30 cellular contexts compared by ENCODE assay signal in the genomic region with DNA sequence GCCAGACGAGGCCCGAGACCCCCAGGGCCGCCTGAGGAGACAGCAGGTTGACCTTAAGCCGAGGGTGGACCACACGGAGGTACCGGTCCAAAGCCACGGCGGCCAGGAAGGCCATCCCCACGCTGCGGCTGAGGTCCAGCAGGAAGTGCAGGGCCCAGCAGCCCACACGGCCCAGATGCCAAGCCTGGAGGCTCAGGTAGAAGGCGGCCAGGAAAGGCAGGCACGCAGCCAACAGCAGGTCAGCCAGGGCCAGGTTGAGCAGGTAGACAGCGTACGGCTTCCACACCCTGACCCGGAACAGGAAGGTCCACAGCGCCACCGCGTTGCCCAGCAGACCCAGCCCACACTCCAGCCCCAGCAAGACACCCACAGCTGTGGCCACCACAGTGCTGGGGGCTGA. TPM values are rescaled to one million over a fixed set of nuclear protein-coding genes. Genes with fewer than 3 reads are reported as not detected.
A peak's percentile ranks its signal among the peaks of the same experiment; 100 is the strongest.
DNase-seq lines count a peak whose midpoint lies in the region; ATAC-seq, FAIRE-seq and TF ChIP-seq lines count a peak whose summit lies in the region.
"Had no signal": no experiment of that assay in that cellular context is flagged by ENCODE, and none has a peak within 500 bp of the region (broad histone marks: within the 10 kb centered on the region; RNA-seq: fewer than 3 reads in every experiment).

No MANE protein-coding gene starts in this region.

- H3K9ac ChIP-seq in H1 (replicated peaks in 1 of 4; ENCODE audit: extremely low read depth in 1 of 4, low read depth in 3 of 4, low read length in 3 of 4) (no peak overlapping the region), trophoblast cell (ENCODE audit: low read length) (no peak overlapping the region)
- H3K9ac ChIP-seq: GM23248 had no signal

- CTCF ChIA-PET in OCI-LY7 (lab: Charles Lee; ENCODE audit: unreplicated experiment), result no interaction called here
- CTCF ChIA-PET in H1 (lab: Charles Lee; ENCODE audit: partially characterized antibody), result no interaction called here

- POLR2A ChIA-PET in OCI-LY7 (lab: Charles Lee), result no interaction called here
- POLR2A ChIA-PET in H1 (lab: Charles Lee; ENCODE audit: partially characterized antibody), result no interaction called here

- H3K18ac ChIP-seq in H1 (ENCODE audit: extremely low read depth, low read length), result no peak overlapping the region
- H3K18ac ChIP-seq in trophoblast cell (ENCODE audit: low read length), result no peak overlapping the region

- H3K4me3 ChIP-seq in DOHH2 (ENCODE audit: low read length) (no peak overlapping the region), OCI-LY7 (ENCODE audit: low read depth, low read length, poor library complexity, severe bottlenecking) (no peak overlapping the region), H1 (ENCODE audit: extremely low read depth in 1 of 4, insufficient read depth in 2 of 4, low read depth in 3 of 4, low read length in 4 of 4) (no peak overlapping the region), trophoblast cell (ENCODE audit: low read depth, low read length) (no peak overlapping the region)
- H3K4me3 ChIP-seq: GM23248, MG63, SK-N-MC had no signal

- intact Hi-C loops in OCI-LY7 (cut with micrococcal nuclease; ENCODE audit: unreplicated experiment) (no loop called here), Right ventricle myocardium superior (cut with DNase I) (no loop called here)

- peaks cover 39% of the 10 kb centered on the region for H3K4me1 Mint-ChIP-seq in stimulated activated memory B cell treated with anti-CD40 and anti-IgM and Interleukin-4, amounts not matched to agents 10 μg/mL and 1 μg/mL and 100 μg/mL, for 72 hours

- H3K27ac ChIP-seq in DOHH2 (ENCODE audit: low read depth, low read length) (no peak overlapping the region), OCI-LY7 (ENCODE audit: low read depth, low read length, poor library complexity, severe bottlenecking) (no peak overlapping the region), H1 (ENCODE audit: low read depth, low read length) (no peak overlapping the region), trophoblast cell (ENCODE audit: low read depth, low read length) (no peak overlapping the region)
- H3K27ac ChIP-seq: GM23248, SK-N-MC had no signal

- no TSS peak for BruUV-seq in OCI-LY7 (replicated peaks; lab: Mats Ljungman, UMichigan)

- H2AK5ac ChIP-seq in H1 (ENCODE audit: low read depth, low read length) (peak overlapping the region; percentile 89; the same call in 1 of the 2 replicates), trophoblast cell (ENCODE audit: low read length) (no peak overlapping the region)

- TF ChIP-seq POLR2A in H1 (IDR thresholded peaks at IDR 0.05; ENCODE audit: control extremely low read depth in 1 of 2, low read depth in 2 of 2, low read length in 2 of 2), result no peak

- H4K91ac ChIP-seq in H1 (replicated peaks; ENCODE audit: insufficient read length, low read length) (peak overlapping the region; percentile 79), trophoblast cell (ENCODE audit: low read depth, low read length) (no peak overlapping the region)

- ATAC-seq in stimulated activated memory B cell treated with anti-CD40 and anti-IgM and Interleukin-4, amounts not matched to agents 10 μg/mL and 1 μg/mL and 100 μg/mL, for 72 hours, result no peak
- ATAC-seq in Right ventricle myocardium superior (ENCODE audit: poor library complexity), result no peak
- ATAC-seq: HCT116, PC-3 had no signal

- H3K23ac ChIP-seq in H1 (ENCODE audit: insufficient read length), result no peak overlapping the region
- H3K23ac ChIP-seq in trophoblast cell (ENCODE audit: low read length), result no peak overlapping the region

- no peak overlapping the region for H3K4ac ChIP-seq in H1 (replicated peaks; ENCODE audit: insufficient read length, low read depth, low read length)
- no peak overlapping the region for H3K4ac ChIP-seq in trophoblast cell (ENCODE audit: low read depth, low read length)

- H3K27me3 ChIP-seq in DOHH2 (ENCODE audit: control insufficient read depth, low read length) (peaks cover 30% of the 10 kb centered on the region), H1 (replicated peaks in 1 of 4; ENCODE audit: control insufficient read depth in 3 of 4, extremely low read depth in 1 of 4, insufficient read depth in 3 of 4, low read length in 3 of 4) (no peaks in the 10 kb centered on the region; a peak in 1 of 7 replicates), trophoblast cell (ENCODE audit: insufficient read depth, low read length) (no peaks in the 10 kb centered on the region)
- H3K27me3 ChIP-seq: MG63 had no signal

- peak overlapping the region; percentile 94; the same call in 1 of the 2 replicates for H2BK12ac ChIP-seq in H1 (ENCODE audit: low read depth, low read length)
- no peak overlapping the region for H2BK12ac ChIP-seq in trophoblast cell (ENCODE audit: low read length)

- DNase-seq in OCI-LY7 (ENCODE audit: low spot score) (no peak), H1 (ENCODE audit: low read depth in 1 of 2, low spot score in 2 of 2) (no peak), trophoblast cell (no peak), Right ventricle myocardium superior (no peak)
- no peak for DNase-seq in activated CD4-positive, alpha-beta T cell treated with anti-CD3 and anti-CD28 coated beads, Interleukin-2, amount 50 U/mL, for 4 hours
- DNase-seq: Caco-2; CD4-positive, alpha-beta memory T cell; DMS 273 treated with DMSO at 0.1 percent for 48 hours; DMS79 treated with DMSO at 0.1 percent for 48 hours; GM23248; Kasumi-1; MG63; NCI-H1048; NCI-H1436; NCI-H1930; NCI-H510A treated with DMSO at 0.1 percent for 48 hours; NCI-H748 treated with DMSO at 0.1 percent for 48 hours; NK-92 treated with Interleukin-12 subunit alpha and Interleukin-12 subunit beta, amount 100 ng/mL, for 24 hours; PC-3; RPMI8226; SHP77 treated with DMSO at 0.1 percent for 48 hours; SW 1271 had no signal

- TF ChIP-seq RAD21 in H1 (IDR thresholded peaks at IDR 0.05 in 1 of 2, conservative IDR thresholded peaks at IDR 0.05 in 1 of 2; ENCODE audit: low read depth in 2 of 2, low read length in 2 of 2), result no peak

- TF ChIP-seq EP300 in H1 (IDR thresholded peaks at IDR 0.05; ENCODE audit: borderline replicate concordance in 1 of 2, low read depth in 2 of 2, low read length in 2 of 2), result no peak

- no peaks in the 10 kb centered on the region for H3K9me3 Mint-ChIP-seq in stimulated activated memory B cell treated with anti-CD40 and anti-IgM and Interleukin-4, amounts not matched to agents 10 μg/mL and 1 μg/mL and 100 μg/mL, for 72 hours
- H3K9me3 Mint-ChIP-seq: CD4-positive, alpha-beta memory T cell had no signal

- H3K9me2 ChIP-seq in DOHH2 (replicated peaks; ENCODE audit: control insufficient read depth, low read length), result no peaks in the 10 kb centered on the region
- H3K9me2 ChIP-seq in OCI-LY7 (ENCODE audit: insufficient read depth, low read length), result no peaks in the 10 kb centered on the region

- peak overlapping the region; percentile 61; the same call in 1 of the 2 replicates for H2BK15ac ChIP-seq in H1 (ENCODE audit: low read length)

- H3K36me3 ChIP-seq in DOHH2 (ENCODE audit: control insufficient read depth, low read length), result no peaks in the 10 kb centered on the region
- H3K36me3 ChIP-seq in OCI-LY7 (ENCODE audit: insufficient read depth, low read length), result no peaks in the 10 kb centered on the region
- H3K36me3 ChIP-seq in H1 (ENCODE audit: control insufficient read depth in 2 of 4, insufficient read depth in 4 of 4, low read length in 3 of 4), result no peaks in the 10 kb centered on the region
- no peaks in the 10 kb centered on the region for H3K36me3 ChIP-seq in trophoblast cell (ENCODE audit: control insufficient read depth in 1 of 2, insufficient read depth in 2 of 2, low read length in 2 of 2)
- H3K36me3 ChIP-seq: MG63 had no signal

- H3K4me2 ChIP-seq in DOHH2 (ENCODE audit: low read length), result 0 out of 2 replicates have a peak overlapping the region, but pooled peaks have one; percentile 2
- no peak overlapping the region for H3K4me2 ChIP-seq in OCI-LY7 (ENCODE audit: low read length)
- H3K4me2 ChIP-seq in H1 (ENCODE audit: insufficient read depth in 1 of 2, low read depth in 2 of 2, low read length in 2 of 2), result no peak overlapping the region
- H3K4me2 ChIP-seq in trophoblast cell (ENCODE audit: low read length), result no peak overlapping the region

- H4K20me1 ChIP-seq in DOHH2 (ENCODE audit: control insufficient read depth, insufficient read depth, low read depth, low read length) (no peaks in the 10 kb centered on the region), OCI-LY7 (ENCODE audit: insufficient read depth, low read length) (no peaks in the 10 kb centered on the region), H1 (replicated peaks in 1 of 2; ENCODE audit: control insufficient read depth in 1 of 2, insufficient read depth in 2 of 2, low read length in 2 of 2) (no peaks in the 10 kb centered on the region)

- H4K8ac ChIP-seq in H1 (ENCODE audit: extremely low read depth, insufficient read depth, low read length), result no peak overlapping the region; the same call in 1 of the 2 replicates
- H4K8ac ChIP-seq in trophoblast cell (ENCODE audit: low read depth, low read length), result no peak overlapping the region

- no peak overlapping the region for H3K56ac ChIP-seq in H1 (replicated peaks; ENCODE audit: insufficient read length, low read depth, low read length)

- no peak overlapping the region for H4K12ac ChIP-seq in trophoblast cell (ENCODE audit: low read depth, low read length)

- H2AFZ ChIP-seq in OCI-LY7 (ENCODE audit: low read length) (0 out of 2 replicates have a peak overlapping the region, but pooled peaks have one; percentile 35), H1 (ENCODE audit: low read length) (no peak overlapping the region), trophoblast cell (ENCODE audit: insufficient read depth, low read length, poor library complexity) (no peak overlapping the region)
- H2AFZ ChIP-seq: GM23248 had no signal

- no peak overlapping the region for H3K4me3 Mint-ChIP-seq in stimulated activated memory B cell treated with anti-CD40 and anti-IgM and Interleukin-4, amounts not matched to agents 10 μg/mL and 1 μg/mL and 100 μg/mL, for 72 hours
- H3K4me3 Mint-ChIP-seq: CD4-positive, alpha-beta memory T cell had no signal

- no peak for FAIRE-seq in H1 (lab: Jason Lieb, UNC)
- FAIRE-seq: GM12892, HTR-8/SVneo had no signal

- no peaks in the 10 kb centered on the region for H3F3A ChIP-seq in DOHH2 (ENCODE audit: control insufficient read depth, insufficient read depth)

- H3K79me2 ChIP-seq in DOHH2 (ENCODE audit: control insufficient read depth, low read length) (no peaks in the 10 kb centered on the region), OCI-LY7 (ENCODE audit: insufficient read depth, low read depth, low read length) (no peaks in the 10 kb centered on the region), H1 (ENCODE audit: control insufficient read depth in 1 of 2, insufficient read depth in 2 of 2, low read length in 2 of 2) (no peaks in the 10 kb centered on the region), trophoblast cell (ENCODE audit: control insufficient read depth, insufficient read depth, low read length, poor library complexity) (no peaks in the 10 kb centered on the region)

- no peak overlapping the region for H3K14ac ChIP-seq in H1 (ENCODE audit: insufficient read length)
- no peak overlapping the region for H3K14ac ChIP-seq in trophoblast cell (ENCODE audit: low read length)

- no peak for TF ChIP-seq CTCF in DOHH2 (IDR thresholded peaks at IDR 0.05; ENCODE audit: low read depth, low read length, poor library complexity, severe bottlenecking)
- no peak for TF ChIP-seq CTCF in OCI-LY7 (conservative IDR thresholded peaks at IDR 0.05; ENCODE audit: low read length)
- no peak for TF ChIP-seq CTCF in H1 (IDR thresholded peaks at IDR 0.05; ENCODE audit: control extremely low read depth in 1 of 3, insufficient read depth in 1 of 3, low read depth in 1 of 3, low read length in 3 of 3)

- H3K4me1 ChIP-seq in DOHH2 (ENCODE audit: control insufficient read depth, low read length), result peaks cover 29% of the 10 kb centered on the region
- H3K4me1 ChIP-seq in OCI-LY7 (ENCODE audit: insufficient read depth, low read length, poor library complexity, severe bottlenecking), result peaks cover 28% of the 10 kb centered on the region
- peaks cover 0 to 7% (median 3%) of the 10 kb centered on the region in 4 experiments; a peak in 6 of 7 replicates for H3K4me1 ChIP-seq in H1 (replicated peaks in 1 of 4; ENCODE audit: control insufficient read depth in 3 of 4, insufficient read depth in 4 of 4, low read length in 3 of 4)
- H3K4me1 ChIP-seq in trophoblast cell (ENCODE audit: control insufficient read depth in 1 of 2, insufficient read depth in 2 of 2, low read length in 2 of 2), result peaks cover 0 to 2% of the 10 kb centered on the region in 2 experiments

- 91% methylated on average over 11 of the region's 19 CpGs; no CpG with 5 or more reads in 1 of the 2 experiments for WGBS in H1 (ENCODE audit: extremely low coverage in 1 of 2, insufficient coverage in 1 of 2, insufficient read length in 1 of 2, insufficient replicate concordance in 2 of 2, low coverage in 1 of 2, low lambda C conversion rate in 2 of 2, missing lambda C conversion rate in 1 of 2), 2 experiments
- WGBS in trophoblast cell (ENCODE audit: extremely low coverage, insufficient coverage, insufficient read length), result no CpG with 5 or more reads among the region's 19 CpGs

- no peaks in the 10 kb centered on the region for H3K27me3 Mint-ChIP-seq in stimulated activated memory B cell treated with anti-CD40 and anti-IgM and Interleukin-4, amounts not matched to agents 10 μg/mL and 1 μg/mL and 100 μg/mL, for 72 hours
- H3K27me3 Mint-ChIP-seq: CD4-positive, alpha-beta memory T cell had no signal

- H3K79me1 ChIP-seq in H1 (ENCODE audit: low read depth, low read length) (no peaks in the 10 kb centered on the region), trophoblast cell (ENCODE audit: low read length) (no peaks in the 10 kb centered on the region)

- H2BK120ac ChIP-seq in H1 (replicated peaks; ENCODE audit: low read depth, low read length) (no peak overlapping the region), trophoblast cell (ENCODE audit: insufficient read depth, low read length, poor library complexity) (no peak overlapping the region)

- H2BK20ac ChIP-seq in H1 (ENCODE audit: low read length), result peak overlapping the region; percentile 51

- H3K36me3 Mint-ChIP-seq in stimulated activated memory B cell treated with anti-CD40 and anti-IgM and Interleukin-4, amounts not matched to agents 10 μg/mL and 1 μg/mL and 100 μg/mL, for 72 hours, result no peaks in the 10 kb centered on the region
- H3K36me3 Mint-ChIP-seq: CD4-positive, alpha-beta memory T cell had no signal

- no peaks in the 10 kb centered on the region for H3K23me2 ChIP-seq in H1 (ENCODE audit: low read depth, low read length)

- no peaks in the 10 kb centered on the region for H3K9me3 ChIP-seq in DOHH2 (ENCODE audit: control insufficient read depth, insufficient read depth, low read length)
- H3K9me3 ChIP-seq in OCI-LY7 (ENCODE audit: low read length), result no peaks in the 10 kb centered on the region
- H3K9me3 ChIP-seq in H1 (ENCODE audit: insufficient read depth in 2 of 2, low read depth in 1 of 2, low read length in 1 of 2), result no peaks in the 10 kb centered on the region; a peak in 1 of 4 replicates
- peaks cover 4% of the 10 kb centered on the region for H3K9me3 ChIP-seq in trophoblast cell (ENCODE audit: insufficient read depth, low read depth, low read length)
- H3K9me3 ChIP-seq: Caco-2, MG63 had no signal

- H4K5ac ChIP-seq in H1 (ENCODE audit: insufficient read length, low read depth, low read length), result no peak overlapping the region

- H3K27ac Mint-ChIP-seq in stimulated activated memory B cell treated with anti-CD40 and anti-IgM and Interleukin-4, amounts not matched to agents 10 μg/mL and 1 μg/mL and 100 μg/mL, for 72 hours, result peak overlapping the region; percentile 57
- H3K27ac Mint-ChIP-seq: CD4-positive, alpha-beta memory T cell had no signal

- H2BK5ac ChIP-seq in H1 (ENCODE audit: low read depth, low read length) (peak overlapping the region; percentile 64; the same call in 1 of the 2 replicates), trophoblast cell (ENCODE audit: low read depth, low read length, poor library complexity) (no peak overlapping the region)

RNA-seq across cellular contexts. Expression of gene GPR31, which starts 0.4 kb away (rescaled TPM):
- total RNA-seq in OCI-LY7 (2014; rRNA removed; shearing (Covaris generic)), result not detected in 2 replicates
- not detected in 2 replicates for total RNA-seq in OCI-LY7 (2022)
- total RNA-seq in H1 (2021; fragmentation: NEBNext Ultra II Directional; extraction: Animal tissue kit (Norgen Biotek cat#: 25700)), result not detected in 2 replicates
- not detected in 2 replicates for polyA plus RNA-seq in H1 (2011; rRNA removed)
- not detected for polyA plus RNA-seq in H1 (2011; cell fraction: cytosol; rRNA removed)
- polyA plus RNA-seq in H1 (2011; cell fraction: nucleus; rRNA removed), result not detected
- polyA plus RNA-seq in H1 (2012, experiment 1 of 2), result not detected in 4 replicates
- not detected for polyA plus RNA-seq in H1 (2012, experiment 2 of 2)
- not detected for polyA plus RNA-seq in H1 (2013, experiment 1 of 2)
- polyA plus RNA-seq in H1 (2013, experiment 2 of 2), result not detected
- polyA minus RNA-seq in H1 (2011; rRNA and poly(A)+ RNA removed), result not detected in 2 replicates
- polyA minus RNA-seq in H1 (2011; cell fraction: cytosol; rRNA and poly(A)+ RNA removed), result not detected
- not detected for polyA minus RNA-seq in H1 (2011; cell fraction: nucleus; rRNA and poly(A)+ RNA removed)
- polyA plus RNA-seq in trophoblast cell (2013), result not detected in 2 replicates
- total RNA-seq in Right ventricle myocardium superior, result not detected
- total RNA-seq: A673; Caco-2; CD4-positive, alpha-beta memory T cell; GM23248; PC-3 had no signal
- polyA plus RNA-seq: BJ; CD4-positive, alpha-beta memory T cell; GM23248 had no signal

RNA-seq across cellular contexts. Expression of gene CCR6, which starts 34.5 kb away (rescaled TPM):
- 0.05 and 0.35 TPM in 2 replicates for total RNA-seq in OCI-LY7 (2014; rRNA removed; shearing (Covaris generic))
- total RNA-seq in OCI-LY7 (2022) (0.10 TPM in 1 of 2 replicates, not detected in the other), Right ventricle myocardium superior (not detected)
- not detected in 2 replicates for total RNA-seq in H1 (2021; fragmentation: NEBNext Ultra II Directional; extraction: Animal tissue kit (Norgen Biotek cat#: 25700))
- polyA plus RNA-seq in H1 (2011; rRNA removed), result 0.06 and 0.27 TPM in 2 replicates
- polyA plus RNA-seq in H1 (2011; cell fraction: cytosol; rRNA removed), result not detected
- not detected for polyA plus RNA-seq in H1 (2011; cell fraction: nucleus; rRNA removed)
- polyA plus RNA-seq in H1 (2012, experiment 1 of 2), result not detected in 4 replicates
- polyA plus RNA-seq in H1 (2012, experiment 2 of 2), result not detected
- polyA plus RNA-seq in H1 (2013, experiment 1 of 2), result not detected
- polyA plus RNA-seq in H1 (2013, experiment 2 of 2), result not detected
- not detected in 2 replicates for polyA minus RNA-seq in H1 (2011; rRNA and poly(A)+ RNA removed)
- not detected for polyA minus RNA-seq in H1 (2011; cell fraction: cytosol; rRNA and poly(A)+ RNA removed)
- polyA minus RNA-seq in H1 (2011; cell fraction: nucleus; rRNA and poly(A)+ RNA removed), result not detected
- polyA plus RNA-seq in trophoblast cell (2013), result not detected in 2 replicates
- total RNA-seq: A673, Caco-2, GM23248, PC-3 had no signal
- polyA plus RNA-seq: BJ, GM23248 had no signal
